ENCODE assay signal across 8 cellular contexts in genomic region chr3:55486101-55486856, GRCh38. TPM values are rescaled to one million over a fixed set of nuclear protein-coding genes. Genes with fewer than 3 reads are reported as not detected.
A peak's percentile ranks its signal among the peaks of the same experiment; 100 is the strongest.
DNase-seq lines count a peak whose midpoint lies in the region; ATAC-seq, FAIRE-seq and TF ChIP-seq lines count a peak whose summit lies in the region.

No MANE protein-coding gene starts in this region.

- peak overlapping the region; percentile 7 to 62 (median 58) for H3K27ac ChIP-seq in pancreas

- ATAC-seq in pancreas (peak; percentile 28 to 50 (median 45)), HG03280 (IDR thresholded peaks at IDR 0.05; ENCODE audit: unreplicated experiment) (no peak), HG02870 (IDR thresholded peaks at IDR 0.05; ENCODE audit: unreplicated experiment) (no peak)

- peaks cover 85% of the 10 kb centered on the region for H3K27me3 Mint-ChIP-seq in activated CD4-positive, alpha-beta T cell treated with anti-CD3 and anti-CD28 coated beads, Interleukin-2, amount 10 ng/mL, durations not matched to agents 7 days and 5 days

- no peak for TF ChIP-seq CTCF in pancreas (IDR thresholded peaks at IDR 0.05)

- 1 to 2% methylated on average over 49 of the region's 49 CpGs for WGBS in pancreas, 2 donors

- H3K36me3 ChIP-seq in pancreas = no peaks in the 10 kb centered on the region

- peak overlapping the region; percentile 38 to 78 (median 69) for H3K4me3 ChIP-seq in pancreas

- H3K27ac Mint-ChIP-seq in activated CD4-positive, alpha-beta T cell treated with anti-CD3 and anti-CD28 coated beads, Interleukin-2, amount 10 ng/mL, durations not matched to agents 7 days and 5 days = peak overlapping the region; percentile 50

- intact Hi-C loops in pancreas (cut with DNase I) = loop anchor here in 1 of 3 donors (10.0 kb wide), 2 partner anchors 259 to 409 kb away; no protein-coding TSS in a partner anchor

- no peak for DNase-seq in activated CD4-positive, alpha-beta T cell treated with anti-CD3 and anti-CD28 coated beads, Interleukin-2, amount 10 ng/mL, durations not matched to agents 7 days and 5 days
- DNase-seq in activated CD4-positive, alpha-beta T cell treated with anti-CD3 and anti-CD28 coated beads, Interleukin-2, amount 50 U/mL, for 48 hours = no peak
- peak; percentile 46 for DNase-seq in SW480 (ENCODE audit: low spot score)
- DNase-seq in frontal cortex (ENCODE audit: low spot score in 2 of 2) = peak; percentile 26 to 58
- DNase-seq in pancreas = peak; percentile 72 to 90 (median 82)
- DNase-seq in SHP77 (lab: John Stamatoyannopoulos, UW) = no peak

- no peaks in the 10 kb centered on the region for H3K9me3 Mint-ChIP-seq in activated CD4-positive, alpha-beta T cell treated with anti-CD3 and anti-CD28 coated beads, Interleukin-2, amount 10 ng/mL, durations not matched to agents 7 days and 5 days

- FAIRE-seq in frontal cortex (lab: Jason Lieb, UNC) (no peak), pancreas (lab: Jason Lieb, UNC) (no peak)

- H3K4me1 Mint-ChIP-seq in activated CD4-positive, alpha-beta T cell treated with anti-CD3 and anti-CD28 coated beads, Interleukin-2, amount 10 ng/mL, durations not matched to agents 7 days and 5 days = peaks cover 28% of the 10 kb centered on the region

- CTCF ChIA-PET in activated CD4-positive, alpha-beta T cell treated with anti-CD3 and anti-CD28 coated beads, Interleukin-2, amount 10 ng/mL, durations not matched to agents 7 days and 5 days (lab: Charles Lee) = no interaction called here

- no peaks in the 10 kb centered on the region for H3K27me3 ChIP-seq in pancreas

- peak overlapping the region; percentile 56 for H3K4me3 Mint-ChIP-seq in activated CD4-positive, alpha-beta T cell treated with anti-CD3 and anti-CD28 coated beads, Interleukin-2, amount 10 ng/mL, durations not matched to agents 7 days and 5 days

- H3K36me3 Mint-ChIP-seq in activated CD4-positive, alpha-beta T cell treated with anti-CD3 and anti-CD28 coated beads, Interleukin-2, amount 10 ng/mL, durations not matched to agents 7 days and 5 days (ENCODE audit: low read depth) = peaks cover 2% of the 10 kb centered on the region

- POLR2A ChIA-PET in activated CD4-positive, alpha-beta T cell treated with anti-CD3 and anti-CD28 coated beads, Interleukin-2, amount 10 ng/mL, durations not matched to agents 7 days and 5 days (lab: Charles Lee) = no interaction called here

- H3K4me1 ChIP-seq in pancreas = peaks cover 0 to 2% (median 0%) of the 10 kb centered on the region in 3 donors

- H3K9me3 ChIP-seq in pancreas = no peaks in the 10 kb centered on the region

RNA-seq across cellular contexts. Expression of gene WNT5A, which starts 0.8 kb away (rescaled TPM):
- not detected for total RNA-seq in activated CD4-positive, alpha-beta T cell treated with anti-CD3 and anti-CD28 coated beads, Interleukin-2, amount 10 ng/mL, durations not matched to agents 7 days and 5 days
- total RNA-seq in frontal cortex (7.3 TPM), pancreas (1 to 10 TPM; 2.4 to 8.9 (median 5.6) TPM)
- 1 to 10 TPM; 1.2 to 1.3 TPM for polyA plus RNA-seq in pancreas

Comparison
In these comparisons a context has a peak if more than half of its experiments do, and no peak if none do; other contexts are left out.
1. DNase-seq: peak in SW480 (single experiment), frontal cortex (2 of 2) and pancreas (6 of 6); none in activated CD4-positive, alpha-beta T cell treated with anti-CD3 and anti-CD28 coated beads, Interleukin-2, amount 10 ng/mL, durations not matched to agents 7 days and 5 days (single experiment), activated CD4-positive, alpha-beta T cell treated with anti-CD3 and anti-CD28 coated beads, Interleukin-2, amount 50 U/mL, for 48 hours (0 of 2) and SHP77 (0 of 2).
2. ATAC-seq: peak in pancreas (4 of 4); none in HG03280 (single experiment) and HG02870 (single experiment).